10 cellular contexts compared by ENCODE assay signal in genomic region chr20:19658137-19658536, GRCh38.
DNase-seq lines count a peak whose midpoint lies in the region; ATAC-seq and TF ChIP-seq lines count a peak whose summit lies in the region.
"Had no signal": no experiment of that assay in that cellular context is flagged by ENCODE, and none has a peak within 500 bp of the region (broad histone marks: within the 10 kb centered on the region; RNA-seq: fewer than 3 reads in every experiment).

No MANE protein-coding gene starts in this region.

- no peaks in the 10 kb centered on the region for H3K27me3 ChIP-seq in H7 (ENCODE audit: control insufficient read depth, insufficient read depth, low read length)

- H3K36me3 ChIP-seq in H7 (replicated peaks; ENCODE audit: control insufficient read depth, insufficient read depth, low read length), result no peaks in the 10 kb centered on the region

- H3K4me3 ChIP-seq in H7 (ENCODE audit: insufficient read depth, low read depth, low read length), result no peak overlapping the region

- in situ Hi-C loops in GM13977 (cut with MboI; ENCODE audit: low pct_unique_long_range_greater_than_20kb, low sequenced_read_pairs, unreplicated experiment), result loop anchor here (25.0 kb wide), 1 partner anchor 446 kb away; the partner anchor contains the start of gene SLC24A3

- no peak for TF ChIP-seq CTCF in GM13977 (IDR thresholded peaks at IDR 0.05; ENCODE audit: extremely low read depth, insufficient read depth, missing control alignments)

- ATAC-seq in GM19397 (IDR thresholded peaks at IDR 0.05; ENCODE audit: unreplicated experiment) (peak; percentile 80), HG03095 (IDR thresholded peaks at IDR 0.05; ENCODE audit: unreplicated experiment) (peak; percentile 81)

- DNase-seq in GM13977 (ENCODE audit: low spot score), result peak; percentile 39
- peak; percentile 67 for DNase-seq in RPMI7951 (ENCODE audit: low read depth)
- DNase-seq in HuH-7 (ENCODE audit: low spot score), result no peak
- DNase-seq in C1 segment of cervical spinal cord (lab: John Stamatoyannopoulos, UW), result no peak
- DNase-seq in H7, result no peak
- no peak for DNase-seq in OCI-M1 (lab: John Stamatoyannopoulos, UW)
- DNase-seq: erythroblast, NCI-H2081 treated with DMSO at 0.1 percent for 48 hours had no signal

Comparison
In these comparisons a context has a peak if more than half of its experiments do, and no peak if none do; other contexts are left out.
1. DNase-seq: peak in GM13977 (single experiment) and RPMI7951 (single experiment); none in HuH-7 (single experiment), C1 segment of cervical spinal cord (0 of 14), H7 (single experiment) and OCI-M1 (single experiment).